In the genomic region with DNA sequence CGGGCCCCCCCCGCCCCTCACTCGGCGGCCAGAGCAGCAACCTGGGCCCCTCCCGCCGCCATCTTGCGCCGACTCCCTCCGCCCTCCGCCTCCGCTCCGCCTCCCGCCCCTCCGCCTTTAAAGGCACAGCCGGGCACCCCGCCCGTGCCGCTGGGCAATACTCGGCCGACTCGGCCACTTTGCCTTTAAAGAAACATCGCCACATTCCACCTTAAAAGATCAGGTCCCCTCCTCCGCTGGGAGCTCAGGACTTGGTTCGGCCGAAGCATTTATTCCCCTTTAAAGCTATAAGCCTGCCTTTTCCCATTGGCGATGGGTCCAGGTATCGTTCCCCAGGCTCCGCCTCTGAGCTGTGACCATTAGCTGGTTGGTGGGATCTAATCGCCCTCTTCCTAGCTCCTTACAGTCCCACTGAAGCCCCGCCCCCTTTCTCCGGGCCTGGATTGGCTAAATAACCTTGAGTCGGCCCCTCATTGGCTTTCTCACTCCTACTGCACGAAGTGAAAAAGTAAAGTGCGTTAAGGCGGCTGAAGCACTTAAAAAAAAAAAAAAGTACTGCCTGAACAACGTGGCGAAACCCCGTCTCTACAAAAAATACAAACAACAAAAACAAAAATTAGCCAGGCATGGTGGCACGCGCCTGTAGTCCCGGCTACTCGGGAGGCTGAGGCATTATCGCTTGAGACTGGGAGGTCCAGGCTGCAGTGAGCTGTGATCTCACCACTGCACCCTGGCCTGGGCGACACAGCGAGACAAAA, we compare ENCODE assay signal across 8 cellular contexts. TPM values are rescaled to one million over a fixed set of nuclear protein-coding genes. Genes with fewer than 3 reads are reported as not detected.
DNase-seq lines count a peak whose midpoint lies in the region; ATAC-seq and TF ChIP-seq lines count a peak whose summit lies in the region.

A gene with protein sequence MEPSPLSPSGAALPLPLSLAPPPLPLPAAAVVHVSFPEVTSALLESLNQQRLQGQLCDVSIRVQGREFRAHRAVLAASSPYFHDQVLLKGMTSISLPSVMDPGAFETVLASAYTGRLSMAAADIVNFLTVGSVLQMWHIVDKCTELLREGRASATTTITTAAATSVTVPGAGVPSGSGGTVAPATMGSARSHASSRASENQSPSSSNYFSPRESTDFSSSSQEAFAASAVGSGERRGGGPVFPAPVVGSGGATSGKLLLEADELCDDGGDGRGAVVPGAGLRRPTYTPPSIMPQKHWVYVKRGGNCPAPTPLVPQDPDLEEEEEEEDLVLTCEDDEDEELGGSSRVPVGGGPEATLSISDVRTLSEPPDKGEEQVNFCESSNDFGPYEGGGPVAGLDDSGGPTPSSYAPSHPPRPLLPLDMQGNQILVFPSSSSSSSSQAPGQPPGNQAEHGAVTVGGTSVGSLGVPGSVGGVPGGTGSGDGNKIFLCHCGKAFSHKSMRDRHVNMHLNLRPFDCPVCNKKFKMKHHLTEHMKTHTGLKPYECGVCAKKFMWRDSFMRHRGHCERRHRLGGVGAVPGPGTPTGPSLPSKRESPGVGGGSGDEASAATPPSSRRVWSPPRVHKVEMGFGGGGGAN (minus strand): TSS at position 77 of the 758 bp plus-strand sequence. CDS start 828 bp downstream, outside the sequence.

- DNase-seq in G401 (ENCODE audit: low spot score) = peak; percentile 100
- peak; percentile 99 for DNase-seq in NAMALWA (ENCODE audit: low spot score)
- peak; percentile 99 for DNase-seq in SK-N-DZ (ENCODE audit: low spot score)
- peak; percentile 98 for DNase-seq in activated naive CD4-positive, alpha-beta T cell treated with anti-CD3 and anti-CD28 coated beads, Interleukin-2, amount 10 ng/mL, durations not matched to agents 7 days and 5 days
- DNase-seq in non-pigmented ciliary epithelial cell (ENCODE audit: low read depth) = peak; percentile 98
- DNase-seq in suprapubic skin (ENCODE audit: low spot score in 2 of 2) = peak; percentile 100

- TF ChIP-seq POLR2A in gastroesophageal sphincter (IDR thresholded peaks at IDR 0.05) = peak in 1 of 2 donors; percentile 20
- TF ChIP-seq POLR2A in suprapubic skin (IDR thresholded peaks at IDR 0.05) = peak in 1 of 2 donors; percentile 16

- peak within 1 kb of the TSS; percentile 99 for H3K4me3 Mint-ChIP-seq in activated naive CD4-positive, alpha-beta T cell treated with anti-CD3 and anti-CD28 coated beads, Interleukin-2, amount 10 ng/mL, durations not matched to agents 7 days and 5 days

- ATAC-seq in gastroesophageal sphincter = peak; percentile 90

- H3K27ac ChIP-seq in HEK293 (ENCODE audit: extremely low read depth, low read depth, low read length) (peak within 1 kb of the TSS; percentile 35), gastroesophageal sphincter (peak within 1 kb of the TSS; percentile 51 to 98 (median 94)), suprapubic skin (peak within 1 kb of the TSS; percentile 74)

- H3K4me3 ChIP-seq in HEK293 (ENCODE audit: low read depth, low read length) (peak within 1 kb of the TSS; percentile 58), gastroesophageal sphincter (peak within 1 kb of the TSS; percentile 58 to 61), suprapubic skin (peak within 1 kb of the TSS; percentile 50)

- H3K27me3 ChIP-seq in gastroesophageal sphincter (no peaks in the 10 kb centered on the region), suprapubic skin (no peaks in the 10 kb centered on the region)

- H3K9me3 ChIP-seq in HEK293 (ENCODE audit: control insufficient read depth, insufficient read depth, low read depth, low read length) (no peaks in the 10 kb centered on the region), gastroesophageal sphincter (no peaks in the 10 kb centered on the region), suprapubic skin (no peaks in the 10 kb centered on the region)

- peaks cover 3% of the 10 kb centered on the region for H3K27me3 Mint-ChIP-seq in activated naive CD4-positive, alpha-beta T cell treated with anti-CD3 and anti-CD28 coated beads, Interleukin-2, amount 10 ng/mL, durations not matched to agents 7 days and 5 days

- TF ChIP-seq CTCF in HEK293 (tag by site-specific recombination; IDR thresholded peaks at IDR 0.05) (no peak), gastroesophageal sphincter (IDR thresholded peaks at IDR 0.05) (no peak), suprapubic skin (IDR thresholded peaks at IDR 0.05) (no peak)

- in situ Hi-C loops in G401 (cut with HindIII; ENCODE audit: low sequenced_read_pairs) = no loop called here

- peaks cover 82% of the 10 kb centered on the region for H3K4me1 Mint-ChIP-seq in activated naive CD4-positive, alpha-beta T cell treated with anti-CD3 and anti-CD28 coated beads, Interleukin-2, amount 10 ng/mL, durations not matched to agents 7 days and 5 days

- peak within 1 kb of the TSS; percentile 96 for H3K27ac Mint-ChIP-seq in activated naive CD4-positive, alpha-beta T cell treated with anti-CD3 and anti-CD28 coated beads, Interleukin-2, amount 10 ng/mL, durations not matched to agents 7 days and 5 days

- H3K4me1 ChIP-seq in HEK293 (ENCODE audit: control insufficient read depth, insufficient read depth, low read length) (peaks cover 25% of the 10 kb centered on the region), gastroesophageal sphincter (peaks cover 5 to 80% (median 26%) of the 10 kb centered on the region in 3 donors), suprapubic skin (peaks cover 70% of the 10 kb centered on the region)

- 4 to 7% methylated on average over 3 to 17 of the region's 45 CpGs for WGBS in gastroesophageal sphincter (ENCODE audit: low coverage in 1 of 2), 2 donors
- WGBS in suprapubic skin = 1% methylated on average over 30 of the region's 45 CpGs

- POLR2A ChIA-PET in HEK293 (lab: Yijun Ruan, JAX) = interaction anchor here (0.5 to 3.3 kb wide), 35 partner anchors 8 to 1652 kb away, joined by 3 to 57 read pairs (median 5); partner anchors contain the start of genes B3GALT4, CSNK2B, CUTA and KIFC1

- TF ChIP-seq EP300 in gastroesophageal sphincter (IDR thresholded peaks at IDR 0.05) = no peak
- TF ChIP-seq EP300 in suprapubic skin (IDR thresholded peaks at IDR 0.05) = no peak

- CTCF ChIA-PET in HEK293 (lab: Yijun Ruan, JAX) = interaction anchor here (0.6 to 2.9 kb wide), 13 partner anchors 14 to 272 kb away, joined by 3 to 21 read pairs (median 5); partner anchors contain the start of genes B3GALT4 and RGL2
- CTCF ChIA-PET in activated naive CD4-positive, alpha-beta T cell treated with anti-CD3 and anti-CD28 coated beads, Interleukin-2, amount 10 ng/mL, durations not matched to agents 7 days and 5 days (lab: Charles Lee) = interaction anchor here (0.8 to 2.3 kb wide), 4 partner anchors 16 to 73 kb away, joined by 3 to 18 read pairs (median 5); no protein-coding TSS in a partner anchor

- H3K36me3 ChIP-seq in HEK293 (ENCODE audit: control insufficient read depth in 2 of 2, insufficient read depth in 1 of 2, low read length in 2 of 2) = peaks cover 14 to 41% of the 10 kb centered on the region in 2 experiments
- peaks cover 0 to 41% of the 10 kb centered on the region in 2 donors for H3K36me3 ChIP-seq in gastroesophageal sphincter
- H3K36me3 ChIP-seq in suprapubic skin = peaks cover 22% of the 10 kb centered on the region

- no peaks in the 10 kb centered on the region for H3K9me3 Mint-ChIP-seq in activated naive CD4-positive, alpha-beta T cell treated with anti-CD3 and anti-CD28 coated beads, Interleukin-2, amount 10 ng/mL, durations not matched to agents 7 days and 5 days

- H3K36me3 Mint-ChIP-seq in activated naive CD4-positive, alpha-beta T cell treated with anti-CD3 and anti-CD28 coated beads, Interleukin-2, amount 10 ng/mL, durations not matched to agents 7 days and 5 days = peaks cover 71% of the 10 kb centered on the region

TF ChIP-seq in HEK293, 187 proteins besides CTCF, POLR2A, EP300 and RAD21 (continues in another document):
- no peak for TF ChIP-seq ZNF621 (tag by site-specific recombination; IDR thresholded peaks at IDR 0.05)
- TF ChIP-seq SALL2 (tag by site-specific recombination; IDR thresholded peaks at IDR 0.05; ENCODE audit: borderline replicate concordance) = no peak
- TF ChIP-seq ZNF658 (tag by site-specific recombination; IDR thresholded peaks at IDR 0.05) = no peak
- TF ChIP-seq ZNF302 (tag by site-specific recombination; IDR thresholded peaks at IDR 0.05; ENCODE audit: low read depth) = no peak
- no peak for TF ChIP-seq ZNF184 (tag by site-specific recombination; IDR thresholded peaks at IDR 0.05)
- TF ChIP-seq ZNF394 (tag by site-specific recombination; IDR thresholded peaks at IDR 0.05; ENCODE audit: borderline replicate concordance) = no peak
- no peak for TF ChIP-seq ZNF169 (tag by site-specific recombination; IDR thresholded peaks at IDR 0.05)
- TF ChIP-seq ZSCAN16 (tag by site-specific recombination; IDR thresholded peaks at IDR 0.05) = no peak
- TF ChIP-seq YY2 (tag by site-specific recombination; IDR thresholded peaks at IDR 0.05) = 0 out of 2 replicates have a peak, but pooled peaks have one; percentile 40
- no peak for TF ChIP-seq ZNF404 (tag by site-specific recombination; IDR thresholded peaks at IDR 0.05)
- TF ChIP-seq ZNF114 (tag by site-specific recombination; IDR thresholded peaks at IDR 0.05) = no peak
- no peak for TF ChIP-seq ZNF677 (tag by site-specific recombination; IDR thresholded peaks at IDR 0.05)
- TF ChIP-seq ZNF202 (tag by site-specific recombination; IDR thresholded peaks at IDR 0.05; ENCODE audit: borderline replicate concordance) = no peak
- no peak for TF ChIP-seq ZNF366 (tag by site-specific recombination; conservative IDR thresholded peaks at IDR 0.05)
- no peak for TF ChIP-seq BCL6B (tag by site-specific recombination; IDR thresholded peaks at IDR 0.05)
- TF ChIP-seq ZSCAN23 (tag by site-specific recombination; IDR thresholded peaks at IDR 0.05) = no peak
- no peak for TF ChIP-seq ZNF214 (tag by site-specific recombination; IDR thresholded peaks at IDR 0.05; ENCODE audit: borderline replicate concordance)

RNA-seq across cellular contexts. Expression of the gene that starts here (rescaled TPM):
- 12.8 and 17.1 TPM in 2 replicates for total RNA-seq in G401 (2014; rRNA removed; shearing (Covaris generic))
- polyA plus RNA-seq in SK-N-DZ (2014; cell fraction: cytosol; rRNA removed) = 9.8 and 11.2 TPM in 2 replicates
- 4.3 and 8.8 TPM in 2 replicates for polyA plus RNA-seq in SK-N-DZ (2014; cell fraction: nucleus; rRNA removed)
- 10 to 100 TPM; 19.3 to 20.9 (median 20.1) TPM for total RNA-seq in gastroesophageal sphincter
- total RNA-seq in suprapubic skin = 10 to 100 TPM; 32.1 to 36.8 (median 33.4) TPM

Comparison
In these comparisons a context has a peak if more than half of its experiments do, and no peak if none do; other contexts are left out.
1. Peak in every context shown above with its lines: DNase-seq, ATAC-seq, H3K4me3 ChIP-seq and H3K27ac ChIP-seq.
2. H3K27ac ChIP-seq: peak in every context shown above with its lines; median percentile 94 in gastroesophageal sphincter; 74 in suprapubic skin; 35 in HEK293.